ENCODE assay signal across 7 cellular contexts in genomic region chr1:23980006-23980724, GRCh38. TPM values are rescaled to one million over a fixed set of nuclear protein-coding genes. Genes with fewer than 3 reads are reported as not detected.
A peak's percentile ranks its signal among the peaks of the same experiment; 100 is the strongest.
DNase-seq lines count a peak whose midpoint lies in the region; ATAC-seq and TF ChIP-seq lines count a peak whose summit lies in the region.

Gene SRSF10 (minus strand): TSS chr1:23980327. CDS start chr1:23980255, 72 bp downstream.

- H3K36me3 ChIP-seq in hepatocyte (replicated peaks; ENCODE audit: insufficient read depth, low read depth) = no peaks in the 10 kb centered on the region

- peak within 1 kb of the TSS; percentile 86 for H3K4me2 ChIP-seq in hepatocyte

- peaks cover 42% of the 10 kb centered on the region for H3K4me1 ChIP-seq in hepatocyte (ENCODE audit: insufficient read depth)

- WGBS in hepatocyte (ENCODE audit: low lambda C conversion rate, missing lambda C conversion rate) = 1% methylated on average over 64 of the region's 67 CpGs

- TF ChIP-seq CTCF in hepatocyte (IDR thresholded peaks at IDR 0.05; ENCODE audit: poor library complexity) = peak; percentile 35

- peaks cover 49% of the 10 kb centered on the region for H3K79me2 ChIP-seq in hepatocyte

- H3K9me3 ChIP-seq in hepatocyte (ENCODE audit: low read depth) = no peaks in the 10 kb centered on the region

- peak; percentile 88 for ATAC-seq in GM18511 (IDR thresholded peaks at IDR 0.05; ENCODE audit: unreplicated experiment)
- peak; percentile 82 for ATAC-seq in HG03039 (IDR thresholded peaks at IDR 0.05; ENCODE audit: unreplicated experiment)

- H3K27me3 ChIP-seq in hepatocyte = no peaks in the 10 kb centered on the region

- H4K20me1 ChIP-seq in hepatocyte (ENCODE audit: insufficient read depth, poor library complexity, severe bottlenecking) = peaks cover 45% of the 10 kb centered on the region

- peak; percentile 99 to 100 for DNase-seq in NCI-H2081 (lab: John Stamatoyannopoulos, UW)
- DNase-seq in T1000 (lab: John Stamatoyannopoulos, UW) = peak; percentile 96
- DNase-seq in astrocyte of the hippocampus (ENCODE audit: low read depth, low spot score) = peak; percentile 100
- peak; percentile 99 for DNase-seq in hepatocyte (ENCODE audit: low spot score)
- peak; percentile 99 for DNase-seq in retina

- H3K27ac ChIP-seq in hepatocyte = peak within 1 kb of the TSS; percentile 98

- peak within 1 kb of the TSS; percentile 62 for H3K4me3 ChIP-seq in hepatocyte

- peak within 1 kb of the TSS; percentile 97 for H2AFZ ChIP-seq in hepatocyte

- no peaks in the 10 kb centered on the region for H3K9me2 ChIP-seq in hepatocyte (replicated peaks; ENCODE audit: insufficient read depth)

RNA-seq across cellular contexts. Expression of gene SRSF10, which starts in this region (rescaled TPM):
- total RNA-seq in hepatocyte = 125 and 127 TPM in 2 replicates
- polyA plus RNA-seq in hepatocyte = 113 and 131 TPM in 2 replicates

Comparison
In these comparisons a context has a peak if more than half of its experiments do, and no peak if none do; other contexts are left out.
1. Peak in every context shown above with its lines: DNase-seq, ATAC-seq, H3K4me3 ChIP-seq and H3K27ac ChIP-seq.